21 cellular contexts compared by ENCODE assay signal in genomic region chr15:42992626-42993025, GRCh38.
"Had no signal": no experiment of that assay in that cellular context is flagged by ENCODE, and none has a peak within 500 bp of the region (broad histone marks: within the 10 kb centered on the region; RNA-seq: fewer than 3 reads in every experiment).

No MANE protein-coding gene starts in this region.

- H3K9me3 ChIP-seq: esophagus muscularis mucosa, lower lobe of right lung, neutrophil, thyroid gland had no signal

- DNase-seq: activated CD4-positive, alpha-beta T cell treated with anti-CD3 and anti-CD28 coated beads, Interleukin-2, amount 10 ng/mL, durations not matched to agents 7 days and 5 days; activated CD8-positive, alpha-beta memory T cell treated with anti-CD3 and anti-CD28 coated beads, Interleukin-2, amount 50 U/mL, for 48 hours; activated naive CD4-positive, alpha-beta T cell treated with Interleukin-2 at 50 U/mL for 16 hours; foreskin keratinocyte; head of caudate nucleus; left cardiac atrium; lower lobe of right lung; naive thymus-derived CD4-positive, alpha-beta T cell; stimulated activated CD4-positive, alpha-beta T cell treated with anti-CD3 and anti-CD28 coated beads, Interleukin-12 subunit alpha, Interleukin-12 subunit beta, amount 100 ng/mL, for 4 hours; stimulated activated CD4-positive, alpha-beta T cell treated with anti-CD3 and anti-CD28 coated beads, Interleukin-2, amount 100 ng/mL, for 24 hours; T-helper 9 cell; thyroid gland had no signal

- ATAC-seq: foreskin keratinocyte; left cardiac atrium; lower lobe of right lung; naive thymus-derived CD4-positive, alpha-beta T cell; stimulated activated memory B cell treated with anti-CD40 and anti-IgM and Interleukin-4, amounts not matched to agents 10 μg/mL and 1 μg/mL and 100 μg/mL, for 72 hours had no signal

- H3K4me3 Mint-ChIP-seq: activated CD4-positive, alpha-beta T cell treated with anti-CD3 and anti-CD28 coated beads, Interleukin-2, amount 10 ng/mL, durations not matched to agents 7 days and 5 days; activated T-helper 1 cell treated with anti-CD3 and anti-CD28 coated beads, Interleukin-12 subunit alpha, Interleukin-12 subunit beta, Interleukin-2, Interleukin-4 antibody, amounts not matched to agents 30 ng/mL and 10 ng/mL and 1 ng/mL, durations not matched to agents 14 hours and 24 hours and 36 hours; naive thymus-derived CD4-positive, alpha-beta T cell; stimulated activated memory B cell treated with anti-CD40 and anti-IgM and Interleukin-4, amounts not matched to agents 10 μg/mL and 1 μg/mL and 100 μg/mL, for 72 hours had no signal

- H3K4me1 Mint-ChIP-seq: naive thymus-derived CD4-positive, alpha-beta T cell; stimulated activated memory B cell treated with anti-CD40 and anti-IgM and Interleukin-4, amounts not matched to agents 10 μg/mL and 1 μg/mL and 100 μg/mL, for 72 hours had no signal

- H3K79me2 ChIP-seq: parathyroid adenoma had no signal

- H2AFZ ChIP-seq: parathyroid adenoma had no signal

- FAIRE-seq: colon, endometrium, urothelium cell line had no signal

- H3K27ac Mint-ChIP-seq: activated CD4-positive, alpha-beta T cell treated with anti-CD3 and anti-CD28 coated beads, Interleukin-2, amount 10 ng/mL, durations not matched to agents 7 days and 5 days; activated T-helper 1 cell treated with anti-CD3 and anti-CD28 coated beads, Interleukin-12 subunit alpha, Interleukin-12 subunit beta, Interleukin-2, Interleukin-4 antibody, amounts not matched to agents 30 ng/mL and 10 ng/mL and 1 ng/mL, durations not matched to agents 14 hours and 24 hours and 36 hours; stimulated activated memory B cell treated with anti-CD40 and anti-IgM and Interleukin-4, amounts not matched to agents 10 μg/mL and 1 μg/mL and 100 μg/mL, for 72 hours had no signal

- H3K4me3 ChIP-seq: cardiac muscle cell, esophagus muscularis mucosa, lower lobe of right lung, thyroid gland had no signal

- H3K27ac ChIP-seq: cardiac muscle cell, esophagus muscularis mucosa, foreskin keratinocyte, lower lobe of right lung, neutrophil, parathyroid adenoma, thyroid gland had no signal

- H3K27me3 Mint-ChIP-seq: activated CD4-positive, alpha-beta T cell treated with anti-CD3 and anti-CD28 coated beads, Interleukin-2, amount 10 ng/mL, durations not matched to agents 7 days and 5 days; naive thymus-derived CD4-positive, alpha-beta T cell; stimulated activated memory B cell treated with anti-CD40 and anti-IgM and Interleukin-4, amounts not matched to agents 10 μg/mL and 1 μg/mL and 100 μg/mL, for 72 hours had no signal

- H3K4me1 ChIP-seq: lower lobe of right lung, parathyroid adenoma, thyroid gland had no signal

- H3K9me3 Mint-ChIP-seq: activated CD4-positive, alpha-beta T cell treated with anti-CD3 and anti-CD28 coated beads, Interleukin-2, amount 10 ng/mL, durations not matched to agents 7 days and 5 days; activated T-helper 1 cell treated with anti-CD3 and anti-CD28 coated beads, Interleukin-12 subunit alpha, Interleukin-12 subunit beta, Interleukin-2, Interleukin-4 antibody, amounts not matched to agents 30 ng/mL and 10 ng/mL and 1 ng/mL, durations not matched to agents 14 hours and 24 hours and 36 hours; naive thymus-derived CD4-positive, alpha-beta T cell; stimulated activated memory B cell treated with anti-CD40 and anti-IgM and Interleukin-4, amounts not matched to agents 10 μg/mL and 1 μg/mL and 100 μg/mL, for 72 hours had no signal

- H3K9ac ChIP-seq: parathyroid adenoma had no signal

- H3K27me3 ChIP-seq: cardiac muscle cell, esophagus muscularis mucosa, foreskin keratinocyte, neutrophil, thyroid gland had no signal
